ENCODE assay signal across 19 cellular contexts in genomic region chr18:63562284-63562683, GRCh38. TPM values are rescaled to one million over a fixed set of nuclear protein-coding genes. Genes with fewer than 3 reads are reported as not detected.
DNase-seq lines count a peak whose midpoint lies in the region; ATAC-seq, FAIRE-seq and TF ChIP-seq lines count a peak whose summit lies in the region.
"Had no signal": no experiment of that assay in that cellular context is flagged by ENCODE, and none has a peak within 500 bp of the region (broad histone marks: within the 10 kb centered on the region; RNA-seq: fewer than 3 reads in every experiment).

No MANE protein-coding gene starts in this region.

- ATAC-seq in GM19438 (IDR thresholded peaks at IDR 0.05; ENCODE audit: low read depth, unreplicated experiment), result peak; percentile 77
- peak; percentile 87 for ATAC-seq in HG02852 (IDR thresholded peaks at IDR 0.05; ENCODE audit: unreplicated experiment)
- no peak for ATAC-seq in HG03196 (IDR thresholded peaks at IDR 0.05; ENCODE audit: unreplicated experiment)
- ATAC-seq in T-helper 17 cell, result no peak
- no peak for ATAC-seq in HG03097 (IDR thresholded peaks at IDR 0.05; ENCODE audit: low FRiP score, unreplicated experiment)
- no peak for ATAC-seq in right cardiac atrium
- ATAC-seq: activated CD8-positive, alpha-beta T cell treated with anti-CD3 and anti-CD28 coated beads, Interleukin-2, amount 10 ng/mL, durations not matched to agents 7 days and 5 days had no signal

- H3K4me1 ChIP-seq in MM.1S (ENCODE audit: low read length) (peaks cover 20% of the 10 kb centered on the region), right cardiac atrium (ENCODE audit: control insufficient read depth, insufficient read depth, low read length) (no peaks in the 10 kb centered on the region)

- 93% methylated on average over 4 of the region's 4 CpGs for WGBS in right cardiac atrium

- no peaks in the 10 kb centered on the region for H3K36me3 ChIP-seq in MM.1S (replicated peaks; ENCODE audit: insufficient read depth, low read length)

- peak overlapping the region; percentile 59 for H3K4me2 ChIP-seq in MM.1S (ENCODE audit: low read depth, low read length)
- H3K4me2 ChIP-seq: KMS-11 had no signal

- no peak for TF ChIP-seq CTCF in MM.1S (IDR thresholded peaks at IDR 0.05; ENCODE audit: low read length)

- DNase-seq in GM12892 (ENCODE audit: insufficient read length) (no peak), MM.1S (peak; percentile 49), T-helper 17 cell (no peak), right cardiac atrium (no peak)
- DNase-seq: activated CD8-positive, alpha-beta T cell treated with anti-CD3 and anti-CD28 coated beads, Interleukin-2, amount 10 ng/mL, durations not matched to agents 7 days and 5 days; activated naive CD4-positive, alpha-beta T cell treated with anti-CD3 and anti-CD28 coated beads, Interleukin-2, amount 10 ng/mL, durations not matched to agents 7 days and 5 days; DMS153; erythroblast; NCI-H2171; T-helper 9 cell had no signal

- no peak for TF ChIP-seq POLR2A in GM12892 (IDR thresholded peaks at IDR 0.05; ENCODE audit: low read depth, low read length)

- H3K79me2 ChIP-seq in MM.1S (ENCODE audit: low read length), result no peaks in the 10 kb centered on the region

- no peaks in the 10 kb centered on the region for H4K20me1 ChIP-seq in MM.1S (ENCODE audit: insufficient read depth, low read length)

- peaks cover 39% of the 10 kb centered on the region for H3K27me3 Mint-ChIP-seq in T-helper 17 cell

- H3K27me3 ChIP-seq in MM.1S (replicated peaks; ENCODE audit: insufficient read depth, low read length) (no peaks in the 10 kb centered on the region), right cardiac atrium (ENCODE audit: control insufficient read depth, insufficient read depth) (no peaks in the 10 kb centered on the region)

- H3F3A ChIP-seq in MM.1S (ENCODE audit: insufficient read depth, low read length), result no peaks in the 10 kb centered on the region

- H3K9me2 ChIP-seq in MM.1S (replicated peaks; ENCODE audit: insufficient read depth, low read length), result no peaks in the 10 kb centered on the region

- peak overlapping the region; percentile 70 for H2AFZ ChIP-seq in MM.1S (ENCODE audit: low read length)

- peak overlapping the region; percentile 12; the same call in 1 of the 2 replicates for H3K9ac ChIP-seq in MM.1S (ENCODE audit: low read length)
- H3K9ac ChIP-seq: KMS-11 had no signal

- intact Hi-C loops in right cardiac atrium (cut with DNase I), result no loop called here

- H3K4me1 Mint-ChIP-seq in T-helper 17 cell, result no peaks in the 10 kb centered on the region
- H3K4me1 Mint-ChIP-seq: activated naive CD4-positive, alpha-beta T cell treated with anti-CD3 and anti-CD28 coated beads, Interleukin-2, amount 10 ng/mL, durations not matched to agents 7 days and 5 days; central memory CD8-positive, alpha-beta T cell had no signal

- H3K4me3 ChIP-seq in MM.1S (ENCODE audit: low read length) (peak overlapping the region; percentile 13; the same call in 1 of the 2 replicates), right cardiac atrium (ENCODE audit: low read length) (no peak overlapping the region)

- no peaks in the 10 kb centered on the region for H3K9me3 ChIP-seq in MM.1S (replicated peaks; ENCODE audit: insufficient read depth, low read length)
- no peaks in the 10 kb centered on the region for H3K9me3 ChIP-seq in T-helper 17 cell (ENCODE audit: control insufficient read depth, low read length, poor library complexity, severe bottlenecking)
- H3K9me3 ChIP-seq in right cardiac atrium (ENCODE audit: control insufficient read depth, low read length), result no peaks in the 10 kb centered on the region

- H3K27ac Mint-ChIP-seq in T-helper 17 cell, result no peak overlapping the region
- H3K27ac Mint-ChIP-seq: activated CD8-positive, alpha-beta T cell treated with anti-CD3 and anti-CD28 coated beads, Interleukin-2, amount 10 ng/mL, durations not matched to agents 7 days and 5 days; activated naive CD4-positive, alpha-beta T cell treated with anti-CD3 and anti-CD28 coated beads, Interleukin-2, amount 10 ng/mL, durations not matched to agents 7 days and 5 days had no signal

- H3K36me3 Mint-ChIP-seq in T-helper 17 cell (ENCODE audit: low read depth), result no peaks in the 10 kb centered on the region
- H3K36me3 Mint-ChIP-seq: activated naive CD4-positive, alpha-beta T cell treated with anti-CD3 and anti-CD28 coated beads, Interleukin-2, amount 10 ng/mL, durations not matched to agents 7 days and 5 days had no signal

- no peak overlapping the region for H3K4me3 Mint-ChIP-seq in T-helper 17 cell
- H3K4me3 Mint-ChIP-seq: activated CD8-positive, alpha-beta T cell treated with anti-CD3 and anti-CD28 coated beads, Interleukin-2, amount 10 ng/mL, durations not matched to agents 7 days and 5 days; activated naive CD4-positive, alpha-beta T cell treated with anti-CD3 and anti-CD28 coated beads, Interleukin-2, amount 10 ng/mL, durations not matched to agents 7 days and 5 days; central memory CD8-positive, alpha-beta T cell had no signal

- peak overlapping the region; percentile 53; the same call in 1 of the 2 replicates for H3K27ac ChIP-seq in MM.1S (ENCODE audit: low read length)
- no peak overlapping the region for H3K27ac ChIP-seq in right cardiac atrium (ENCODE audit: low read length)
- H3K27ac ChIP-seq: KMS-11 had no signal

- FAIRE-seq in GM12892 (lab: Jason Lieb, UNC), result peak; percentile 66
- FAIRE-seq: RCC 7860 had no signal

RNA-seq across cellular contexts. Expression of gene SERPINB12, which starts 20.1 kb away (rescaled TPM):
- polyA plus RNA-seq in GM12892 (2012; ENCODE audit: missing spikeins), result not detected
- total RNA-seq in T-helper 17 cell, result not detected
- total RNA-seq in right cardiac atrium, result not detected
- polyA plus RNA-seq in right cardiac atrium, result not detected
- total RNA-seq: activated CD8-positive, alpha-beta T cell treated with anti-CD3 and anti-CD28 coated beads, Interleukin-2, amount 10 ng/mL, durations not matched to agents 7 days and 5 days; lung microvascular endothelial cell had no signal
- polyA plus RNA-seq: AG04450 had no signal

RNA-seq across cellular contexts. Expression of gene SERPINB13, which starts 24.9 kb away (rescaled TPM):
- polyA plus RNA-seq in GM12892 (2012; ENCODE audit: missing spikeins), result not detected
- total RNA-seq in T-helper 17 cell (not detected), right cardiac atrium (not detected)
- not detected for polyA plus RNA-seq in right cardiac atrium
- total RNA-seq: activated CD8-positive, alpha-beta T cell treated with anti-CD3 and anti-CD28 coated beads, Interleukin-2, amount 10 ng/mL, durations not matched to agents 7 days and 5 days; lung microvascular endothelial cell had no signal
- polyA plus RNA-seq: AG04450 had no signal

Comparison
In these comparisons a context has a peak if more than half of its experiments do, and no peak if none do; other contexts are left out.
1. ATAC-seq: peak in GM19438 (single experiment) and HG02852 (single experiment); none in HG03196 (single experiment), T-helper 17 cell (single experiment), HG03097 (single experiment) and right cardiac atrium (0 of 2).